Comparison of ENCODE assay signal across 33 cellular contexts in genomic region chr13:59521549-59521948, GRCh38.
"Had no signal": no experiment of that assay in that cellular context is flagged by ENCODE, and none has a peak within 500 bp of the region (broad histone marks: within the 10 kb centered on the region; RNA-seq: fewer than 3 reads in every experiment).

No MANE protein-coding gene starts in this region.

- H3K4me3 ChIP-seq: adrenal gland, ascending aorta, body of pancreas, breast epithelium, cardiac muscle cell had no signal

- H3K27ac ChIP-seq: adrenal gland, ascending aorta, body of pancreas, brain microvascular endothelial cell, breast epithelium, cardiac muscle cell had no signal

- H3K4me1 ChIP-seq: adrenal gland, ascending aorta, body of pancreas, breast epithelium had no signal

- H3K36me3 ChIP-seq: adrenal gland, ascending aorta, brain microvascular endothelial cell, breast epithelium, cardiac muscle cell had no signal

- H3K27me3 ChIP-seq: adrenal gland, ascending aorta, body of pancreas, brain microvascular endothelial cell, breast epithelium, cardiac muscle cell had no signal

- FAIRE-seq: astrocyte, bronchial epithelial cell had no signal

- DNase-seq: activated effector memory CD4-positive, alpha-beta T cell treated with anti-CD3 and anti-CD28 coated beads, Interleukin-2, amount 50 U/mL, for 16 hours; activated effector memory CD4-positive, alpha-beta T cell treated with Interleukin-2 at 50 U/mL for 16 hours; activated gamma-delta T cell; activated gamma-delta T cell treated with Interleukin-2 at 50 U/mL for 16 hours; activated naive CD4-positive, alpha-beta T cell; activated naive CD4-positive, alpha-beta T cell treated with anti-CD3 and anti-CD28 coated beads for 36 hours; activated naive CD4-positive, alpha-beta T cell treated with anti-CD3 and anti-CD28 coated beads, Interleukin-2, amount 10 ng/mL, durations not matched to agents 7 days and 5 days; activated naive CD4-positive, alpha-beta T cell treated with anti-CD3 and anti-CD28 coated beads, Interleukin-2, amount 50 U/mL, for 16 hours; activated naive CD4-positive, alpha-beta T cell treated with Interleukin-2 at 50 U/mL for 16 hours; activated naive CD8-positive, alpha-beta T cell treated with anti-CD3 and anti-CD28 coated beads for 36 hours; activated naive CD8-positive, alpha-beta T cell treated with anti-CD3 and anti-CD28 coated beads, Interleukin-2, amount 10 ng/mL, durations not matched to agents 7 days and 5 days; activated naive CD8-positive, alpha-beta T cell treated with anti-CD3 and anti-CD28 coated beads, Interleukin-2, amount 50 U/mL, for 24 hours; activated T-cell treated with anti-CD3 and anti-CD28 coated beads, Interleukin-2, amount 50 U/mL, for 24 hours; activated T-cell treated with anti-CD3 and anti-CD28 coated beads, Interleukin-2, amount 50 U/mL, for 4 hours; activated T-cell treated with anti-CD3 and anti-CD28 coated beads, Interleukin-2, amount 50 U/mL, for 48 hours; activated T-cell treated with anti-CD3 and anti-CD28 coated beads, Interleukin-2, amount 50 U/mL, for 72 hours; adrenal gland; amniotic stem cell; amygdala; anterior cingulate cortex; aorta; body of pancreas; brain microvascular endothelial cell; caudate nucleus; central memory CD4-positive, alpha-beta T cell; cerebellar nuclear complex had no signal

- ATAC-seq: activated naive CD4-positive, alpha-beta T cell treated with anti-CD3 and anti-CD28 coated beads, Interleukin-2, amount 50 U/mL, for 72 hours; activated naive CD8-positive, alpha-beta T cell treated with anti-CD3 and anti-CD28 coated beads, Interleukin-2, amount 50 U/mL, for 24 hours; activated T-cell treated with anti-CD3 and anti-CD28 coated beads, Interleukin-2, amount 50 U/mL, for 4 hours; activated T-cell treated with anti-CD3 and anti-CD28 coated beads, Interleukin-2, amount 50 U/mL, for 72 hours; activated T-helper 17 cell treated with anti-CD3 and anti-CD28 coated beads, Interleukin-2, amount 50 U/mL, for 72 hours; body of pancreas had no signal

- H3K9me3 ChIP-seq: adrenal gland, ascending aorta, body of pancreas, breast epithelium had no signal
